7 cellular contexts compared by ENCODE assay signal in the genomic region with DNA sequence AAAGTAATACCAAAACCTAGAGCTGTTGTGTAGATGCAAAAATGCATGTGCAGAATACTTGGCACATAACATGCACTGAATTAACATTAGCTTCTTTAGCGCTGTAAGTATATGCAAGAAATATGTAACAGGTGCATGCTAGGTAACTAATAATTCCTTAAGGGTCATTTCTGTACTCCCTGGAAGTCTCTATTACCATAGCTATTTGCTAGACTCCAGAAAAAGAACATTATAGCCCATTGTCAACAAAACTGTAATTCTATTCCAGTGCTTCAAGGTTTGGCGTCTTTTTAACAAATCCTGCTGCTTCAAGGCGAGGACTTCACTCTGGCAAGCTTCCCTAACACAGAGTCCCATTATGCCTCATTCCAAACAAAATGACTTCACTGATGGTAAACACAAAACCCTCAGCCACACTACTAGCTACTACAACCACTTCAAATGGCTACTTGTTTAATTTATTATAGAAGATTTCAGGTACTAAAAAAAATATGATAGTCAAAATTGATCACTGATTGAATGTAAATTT. TPM values are rescaled to one million over a fixed set of nuclear protein-coding genes. Genes with fewer than 3 reads are reported as not detected.
A peak's percentile ranks its signal among the peaks of the same experiment; 100 is the strongest.
DNase-seq lines count a peak whose midpoint lies in the region; ATAC-seq and TF ChIP-seq lines count a peak whose summit lies in the region.

No MANE protein-coding gene starts in this region.

- peak overlapping the region; percentile 76 for H3K27ac ChIP-seq in HL-60 (replicated peaks)
- peak overlapping the region; percentile 2 to 54 (median 20) for H3K27ac ChIP-seq in gastroesophageal sphincter

- H3K4me3 Mint-ChIP-seq in T-cell = peak overlapping the region; percentile 79 to 96 (median 85)
- H3K4me3 Mint-ChIP-seq in stimulated activated effector memory CD8-positive, alpha-beta T cell treated with anti-CD3 and anti-CD28 coated beads, Interleukin-12 subunit alpha, Interleukin-12 subunit beta, amount 100 ng/mL, for 72 hours = peak overlapping the region; percentile 80

- POLR2A ChIA-PET in T-cell (lab: Charles Lee) = interaction anchor here (0.6 to 2.8 kb wide), 13 partner anchors 9 to 1061 kb away, joined by 3 to 13 read pairs (median 5); a partner anchor contains a TSS

- TF ChIP-seq CTCF in HL-60 (IDR thresholded peaks at IDR 0.05; ENCODE audit: insufficient read depth, low read length) = no peak
- no peak for TF ChIP-seq CTCF in gastroesophageal sphincter (IDR thresholded peaks at IDR 0.05)

- no peaks in the 10 kb centered on the region for H3K27me3 Mint-ChIP-seq in T-cell

- WGBS in gastroesophageal sphincter (ENCODE audit: low coverage in 1 of 2), 2 donors = 19 to 30% methylated on average over 3 of the region's 3 CpGs

- ATAC-seq in T-cell (replicated peaks in 1 of 4) (no peak), gastroesophageal sphincter (no peak)
- peak; percentile 42 for ATAC-seq in stimulated activated effector memory CD8-positive, alpha-beta T cell treated with anti-CD3 and anti-CD28 coated beads, Interleukin-12 subunit alpha, Interleukin-12 subunit beta, amount 100 ng/mL, for 72 hours

- TF ChIP-seq POLR2A in gastroesophageal sphincter (IDR thresholded peaks at IDR 0.05) = no peak

- H3K4me3 ChIP-seq in HL-60 (replicated peaks; ENCODE audit: insufficient read depth, low read length) = no peak overlapping the region
- no peak overlapping the region for H3K4me3 ChIP-seq in gastroesophageal sphincter

- TF ChIP-seq EP300 in gastroesophageal sphincter (IDR thresholded peaks at IDR 0.05) = no peak

- no peaks in the 10 kb centered on the region for H3K36me3 ChIP-seq in gastroesophageal sphincter

- DNase-seq in HL-60 (ENCODE audit: low read depth in 1 of 2, low spot score in 1 of 2) (no peak), T-cell (no peak), foreskin melanocyte (no peak), NCI-H82 treated with DMSO at 0.1 percent for 48 hours (lab: John Stamatoyannopoulos, UW; ENCODE audit: unreplicated experiment) (no peak)
- DNase-seq in stimulated activated effector memory CD8-positive, alpha-beta T cell treated with anti-CD3 and anti-CD28 coated beads, Interleukin-12 subunit alpha, Interleukin-12 subunit beta, amount 100 ng/mL, for 72 hours (ENCODE audit: low spot score in 2 of 2) = no peak
- DNase-seq in stimulated activated naive CD4-positive, alpha-beta T cell (lab: John Stamatoyannopoulos, UW) = no peak

- peaks cover 4% of the 10 kb centered on the region for H3K36me3 Mint-ChIP-seq in T-cell
- peaks cover 26% of the 10 kb centered on the region for H3K36me3 Mint-ChIP-seq in stimulated activated effector memory CD8-positive, alpha-beta T cell treated with anti-CD3 and anti-CD28 coated beads, Interleukin-12 subunit alpha, Interleukin-12 subunit beta, amount 100 ng/mL, for 72 hours

- peak overlapping the region; percentile 93 to 98 for H3K27ac Mint-ChIP-seq in T-cell
- peak overlapping the region; percentile 92 for H3K27ac Mint-ChIP-seq in stimulated activated effector memory CD8-positive, alpha-beta T cell treated with anti-CD3 and anti-CD28 coated beads, Interleukin-12 subunit alpha, Interleukin-12 subunit beta, amount 100 ng/mL, for 72 hours

- H3K9me3 ChIP-seq in gastroesophageal sphincter = no peaks in the 10 kb centered on the region

- H3K4me1 Mint-ChIP-seq in T-cell = peaks cover 65 to 73% (median 68%) of the 10 kb centered on the region in 3 donors
- peaks cover 58% of the 10 kb centered on the region for H3K4me1 Mint-ChIP-seq in stimulated activated effector memory CD8-positive, alpha-beta T cell treated with anti-CD3 and anti-CD28 coated beads, Interleukin-12 subunit alpha, Interleukin-12 subunit beta, amount 100 ng/mL, for 72 hours

- H3K9me3 Mint-ChIP-seq in T-cell = no peaks in the 10 kb centered on the region
- no peaks in the 10 kb centered on the region for H3K9me3 Mint-ChIP-seq in stimulated activated effector memory CD8-positive, alpha-beta T cell treated with anti-CD3 and anti-CD28 coated beads, Interleukin-12 subunit alpha, Interleukin-12 subunit beta, amount 100 ng/mL, for 72 hours

- CTCF ChIA-PET in T-cell (lab: Charles Lee) = interaction anchor here (1.1 to 3.2 kb wide), 5 partner anchors 9 to 32 kb away, joined by 3 to 25 read pairs (median 6); no protein-coding TSS in a partner anchor

- H3K27me3 ChIP-seq in HL-60 (ENCODE audit: insufficient read depth, poor library complexity, severe bottlenecking) = no peaks in the 10 kb centered on the region
- H3K27me3 ChIP-seq in gastroesophageal sphincter = no peaks in the 10 kb centered on the region

- peaks cover 16 to 55% (median 19%) of the 10 kb centered on the region in 3 donors for H3K4me1 ChIP-seq in gastroesophageal sphincter

RNA-seq across cellular contexts. Expression of a gene that starts 32.7 kb away (rescaled TPM):
- total RNA-seq in T-cell (100 to 1,000 TPM; 133 to 221 (median 146) TPM), gastroesophageal sphincter (10 to 100 TPM; 58.2 to 86.6 (median 69.3) TPM)
